16 cellular contexts compared by ENCODE assay signal in genomic region chr20:39310363-39311037, GRCh38.
DNase-seq lines count a peak whose midpoint lies in the region; ATAC-seq, FAIRE-seq and TF ChIP-seq lines count a peak whose summit lies in the region.
"Had no signal": no experiment of that assay in that cellular context is flagged by ENCODE, and none has a peak within 500 bp of the region (broad histone marks: within the 10 kb centered on the region; RNA-seq: fewer than 3 reads in every experiment).

No MANE protein-coding gene starts in this region.

- TF ChIP-seq CTCF in upper lobe of right lung (IDR thresholded peaks at IDR 0.05) = no peak

- peaks cover 4% of the 10 kb centered on the region for H3K27me3 Mint-ChIP-seq in activated CD4-positive, alpha-beta T cell treated with anti-CD3 and anti-CD28 coated beads, Interleukin-2, amount 10 ng/mL, durations not matched to agents 24 days and 14 days

- no peaks in the 10 kb centered on the region for H3K9me3 ChIP-seq in upper lobe of right lung

- peak; percentile 55 for DNase-seq in activated CD4-positive, alpha-beta T cell treated with anti-CD3 and anti-CD28 coated beads, Interleukin-2, amount 10 ng/mL, durations not matched to agents 24 days and 14 days
- DNase-seq in activated CD4-positive, alpha-beta T cell treated with anti-CD3 and anti-CD28 coated beads, Interleukin-2, amount 50 U/mL, for 4 hours = no peak
- DNase-seq in NCI-H526 treated with DMSO at 0.1 percent for 48 hours (lab: John Stamatoyannopoulos, UW) (peak; percentile 85), iPS-NIHi7 (ENCODE audit: extremely low spot score) (peak; percentile 37), upper lobe of right lung (no peak), GM19239 (ENCODE audit: insufficient read length, low spot score) (no peak)
- DNase-seq in activated naive CD4-positive, alpha-beta T cell treated with anti-CD3 and anti-CD28 coated beads, Interleukin-2, amount 50 U/mL, for 72 hours (ENCODE audit: low spot score in 2 of 2) = no peak
- DNase-seq: 8988T; GM23248; NCI-H1436; NCI-H2029 treated with DMSO at 0.1 percent for 48 hours; NCI-H510A treated with DMSO at 0.1 percent for 48 hours; NK-92 treated with Interleukin-12 subunit alpha and Interleukin-12 subunit beta, amount 100 ng/mL, for 24 hours had no signal

- ATAC-seq in upper lobe of right lung = peak; percentile 37
- no peak for ATAC-seq in GM21825 (IDR thresholded peaks at IDR 0.05; ENCODE audit: unreplicated experiment)
- ATAC-seq in activated naive CD4-positive, alpha-beta T cell treated with anti-CD3 and anti-CD28 coated beads, Interleukin-2, amount 50 U/mL, for 72 hours = no peak
- ATAC-seq: GM12878 had no signal

- FAIRE-seq in GM19239 (lab: Jason Lieb, UNC) = no peak
- FAIRE-seq: GM12878 had no signal

- no peaks in the 10 kb centered on the region for H3K4me1 ChIP-seq in upper lobe of right lung

- intact Hi-C loops in activated CD4-positive, alpha-beta T cell treated with anti-CD3 and anti-CD28 coated beads, Interleukin-2, amount 10 ng/mL, durations not matched to agents 24 days and 14 days (cut with micrococcal nuclease) = no loop called here
- intact Hi-C loops in upper lobe of right lung (cut with DNase I) = no loop called here

- H3K36me3 ChIP-seq in upper lobe of right lung = no peaks in the 10 kb centered on the region

- H3K27ac Mint-ChIP-seq in activated CD4-positive, alpha-beta T cell treated with anti-CD3 and anti-CD28 coated beads, Interleukin-2, amount 10 ng/mL, durations not matched to agents 24 days and 14 days = no peak overlapping the region
- no peak overlapping the region for H3K27ac Mint-ChIP-seq in activated naive CD4-positive, alpha-beta T cell treated with anti-CD3 and anti-CD28 coated beads, Interleukin-2, amount 50 U/mL, for 72 hours

- no peak overlapping the region for H3K4me3 Mint-ChIP-seq in activated CD4-positive, alpha-beta T cell treated with anti-CD3 and anti-CD28 coated beads, Interleukin-2, amount 10 ng/mL, durations not matched to agents 24 days and 14 days

- no peaks in the 10 kb centered on the region for H3K9me3 Mint-ChIP-seq in activated CD4-positive, alpha-beta T cell treated with anti-CD3 and anti-CD28 coated beads, Interleukin-2, amount 10 ng/mL, durations not matched to agents 24 days and 14 days
- H3K9me3 Mint-ChIP-seq in activated naive CD4-positive, alpha-beta T cell treated with anti-CD3 and anti-CD28 coated beads, Interleukin-2, amount 50 U/mL, for 72 hours = peaks cover 0 to 4% of the 10 kb centered on the region in 2 donors

- no peaks in the 10 kb centered on the region for H3K27me3 ChIP-seq in upper lobe of right lung

- no peaks in the 10 kb centered on the region for H3K4me1 Mint-ChIP-seq in activated CD4-positive, alpha-beta T cell treated with anti-CD3 and anti-CD28 coated beads, Interleukin-2, amount 10 ng/mL, durations not matched to agents 24 days and 14 days

- H3K36me3 Mint-ChIP-seq in activated CD4-positive, alpha-beta T cell treated with anti-CD3 and anti-CD28 coated beads, Interleukin-2, amount 10 ng/mL, durations not matched to agents 24 days and 14 days (ENCODE audit: low read depth) = no peaks in the 10 kb centered on the region
- no peaks in the 10 kb centered on the region for H3K36me3 Mint-ChIP-seq in activated naive CD4-positive, alpha-beta T cell treated with anti-CD3 and anti-CD28 coated beads, Interleukin-2, amount 50 U/mL, for 72 hours

- H3K27ac ChIP-seq in upper lobe of right lung = no peak overlapping the region
- H3K27ac ChIP-seq: C4-2B, GM23248 had no signal

- H3K4me3 ChIP-seq in upper lobe of right lung = no peak overlapping the region
- H3K4me3 ChIP-seq: GM12878, GM23248 had no signal

Comparison
In these comparisons a context has a peak if more than half of its experiments do, and no peak if none do; other contexts are left out.
1. DNase-seq: peak in activated CD4-positive, alpha-beta T cell treated with anti-CD3 and anti-CD28 coated beads, Interleukin-2, amount 10 ng/mL, durations not matched to agents 24 days and 14 days (single experiment), NCI-H526 treated with DMSO at 0.1 percent for 48 hours (single experiment) and iPS-NIHi7 (single experiment); none in activated CD4-positive, alpha-beta T cell treated with anti-CD3 and anti-CD28 coated beads, Interleukin-2, amount 50 U/mL, for 4 hours (0 of 2), upper lobe of right lung (single experiment), GM19239 (single experiment) and activated naive CD4-positive, alpha-beta T cell treated with anti-CD3 and anti-CD28 coated beads, Interleukin-2, amount 50 U/mL, for 72 hours (0 of 2).